Comparison of ENCODE assay signal across 27 cellular contexts in genomic region chr5:140162781-140163180, GRCh38.
"Had no signal": no experiment of that assay in that cellular context is flagged by ENCODE, and none has a peak within 500 bp of the region (broad histone marks: within the 10 kb centered on the region; RNA-seq: fewer than 3 reads in every experiment).

No MANE protein-coding gene starts in this region.

- FAIRE-seq: kidney had no signal

- DNase-seq: hippocampal formation; kidney; left colon; left lung; lower lobe of right lung; mammary epithelial cell; mesenchymal stem cell; naive B cell; natural killer cell; nephron progenitor cell; ovary; stimulated activated CD4-positive, alpha-beta T cell treated with anti-CD3 and anti-CD28 coated beads, Interleukin-1b, Interleukin-23, amount 100 ng/mL, for 48 hours; stimulated activated CD4-positive, alpha-beta T cell treated with anti-CD3 and anti-CD28 coated beads, Interleukin-2, amount 100 ng/mL, for 48 hours; stimulated activated CD4-positive, alpha-beta T cell treated with anti-CD3 and anti-CD28 coated beads, Interleukin-4, amount 100 ng/mL, for 4 hours; stimulated activated CD8-positive, alpha-beta memory T cell treated with anti-CD3 and anti-CD28 coated beads, Interleukin-4, amount 100 ng/mL, for 48 hours; stimulated activated naive CD4-positive, alpha-beta T cell treated with Interleukin-2 at 50 U/mL for 16 hours; stimulated activated naive CD8-positive, alpha-beta T cell treated with anti-CD3 and anti-CD28 coated beads, Interleukin-15, amount 100 ng/mL, for 72 hours; testis; thyroid gland; transverse colon had no signal

- H3K27ac ChIP-seq: left lung, lower lobe of right lung, neural progenitor cell, ovary, right atrium auricular region, right lobe of liver, testis, thyroid gland, transverse colon, vagina had no signal

- H3K4me1 ChIP-seq: neural progenitor cell, vagina had no signal

- H3K4me3 ChIP-seq: left lung, lower lobe of right lung, neural progenitor cell, ovary, right atrium auricular region, right lobe of liver, smooth muscle cell, testis, thyroid gland, transverse colon, upper lobe of left lung, vagina had no signal

- H3K9me3 ChIP-seq: left lung, lower lobe of right lung, ovary, right atrium auricular region, right lobe of liver, testis, thyroid gland, transverse colon, upper lobe of left lung, vagina had no signal

- H3K27me3 ChIP-seq: left lung, ovary, right atrium auricular region, right lobe of liver, testis, thyroid gland, transverse colon, upper lobe of left lung, vagina had no signal

- ATAC-seq: left colon; lower lobe of right lung; natural killer cell; right lobe of liver; stimulated activated memory B cell treated with anti-CD40 and anti-IgM and Interleukin-4, amounts not matched to agents 10 μg/mL and 1 μg/mL and 100 μg/mL, for 72 hours; stimulated activated naive CD8-positive, alpha-beta T cell treated with anti-CD3 and anti-CD28 coated beads, Interleukin-15, amount 100 ng/mL, for 72 hours had no signal

- H3K36me3 ChIP-seq: left lung, lower lobe of right lung, neural progenitor cell, ovary, right atrium auricular region, right lobe of liver, thyroid gland, transverse colon, upper lobe of left lung, vagina had no signal
